ENCODE assay signal across 1 cellular context in the genomic region with DNA sequence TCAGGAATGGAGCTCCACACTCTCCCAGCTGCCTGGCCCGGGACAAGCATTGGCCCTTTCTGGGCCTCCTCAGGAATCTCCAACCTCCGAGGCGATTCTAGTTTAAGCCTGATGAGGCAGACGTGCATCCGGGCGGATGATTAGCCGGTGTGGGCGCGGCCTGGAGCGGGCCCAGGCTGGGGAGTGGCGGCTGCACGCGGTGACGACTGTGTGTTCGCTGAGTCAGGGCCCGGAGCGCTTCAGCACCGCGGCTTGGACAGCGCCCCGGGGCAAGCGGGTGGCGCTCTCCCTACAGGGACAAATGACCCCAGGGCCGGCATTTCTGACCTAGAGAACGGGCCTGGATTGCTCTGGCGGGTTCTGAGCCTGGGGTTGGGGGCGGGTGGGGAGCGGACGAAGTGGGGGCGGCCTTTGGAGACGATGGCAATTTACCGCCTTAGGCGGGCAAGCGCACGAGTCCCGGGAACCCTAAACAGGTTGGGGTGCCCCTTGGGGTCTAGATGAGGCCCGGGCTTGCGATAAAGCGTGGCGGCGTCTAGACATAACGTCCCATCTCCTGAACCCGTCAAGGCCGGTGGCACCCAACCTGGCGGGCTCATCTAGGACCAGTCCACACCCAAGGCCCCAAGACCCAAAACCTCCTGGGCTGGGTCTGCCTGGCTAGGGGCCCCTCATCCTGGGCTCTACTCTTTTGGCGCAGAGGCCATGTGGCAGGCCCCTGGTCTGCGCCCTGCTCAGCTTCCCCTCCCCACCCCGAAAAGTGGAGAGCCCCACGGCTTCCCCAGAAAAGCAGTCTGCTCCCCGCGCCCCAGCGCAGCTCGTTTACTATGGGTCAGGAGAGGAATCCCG.
TF ChIP-seq lines count a peak whose summit lies in the region.

No MANE protein-coding gene starts in this region.

TF ChIP-seq in Ishikawa, 13 proteins besides CTCF, POLR2A, EP300 and RAD21 (continued from another document):
- TF ChIP-seq CEBPB (IDR thresholded peaks at IDR 0.05): no peak
